In the genomic region with DNA sequence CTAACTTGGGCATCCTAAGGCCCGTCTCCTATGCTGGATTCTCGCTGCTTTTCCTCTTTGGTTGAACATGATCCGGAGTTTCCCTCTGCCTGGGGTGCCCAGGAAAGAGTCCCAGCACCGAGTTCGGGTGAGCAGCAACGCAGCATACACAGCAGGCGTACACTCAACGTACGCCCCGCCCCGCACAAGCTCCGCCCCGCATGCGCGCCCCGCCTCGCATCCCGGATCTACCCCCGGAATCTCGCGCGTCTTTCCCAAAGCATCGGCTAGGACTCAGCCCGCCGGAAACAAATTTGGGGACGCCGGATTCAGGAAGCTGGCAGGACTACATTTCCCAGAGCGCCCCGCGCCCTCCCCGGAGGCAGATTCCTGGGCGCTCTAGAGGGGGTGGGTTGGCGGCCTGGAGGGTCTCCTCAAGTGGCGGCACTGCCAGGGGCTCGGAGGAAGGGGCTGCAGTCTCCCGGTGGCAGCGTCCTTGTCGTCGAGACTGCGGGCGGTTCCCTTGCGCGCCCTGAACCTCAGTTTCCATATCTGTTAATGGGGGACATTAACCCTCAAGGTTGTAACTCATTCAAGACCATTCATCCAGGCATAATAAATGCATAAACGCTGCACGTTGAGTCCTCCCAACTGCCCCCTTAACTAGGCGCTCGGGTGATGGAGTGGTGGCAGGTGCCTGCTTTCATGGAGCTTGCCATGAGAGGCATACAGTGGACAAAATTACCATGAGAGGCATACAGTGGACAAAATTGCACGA, we compare ENCODE assay signal across 8 cellular contexts. TPM values are rescaled to one million over a fixed set of nuclear protein-coding genes. Genes with fewer than 3 reads are reported as not detected.
DNase-seq lines count a peak whose midpoint lies in the region; ATAC-seq, FAIRE-seq and TF ChIP-seq lines count a peak whose summit lies in the region.

No MANE protein-coding gene starts in this region.

- H3K27ac ChIP-seq in endothelial cell of umbilical vein (ENCODE audit: insufficient read depth, low read depth, low read length), result peak overlapping the region; percentile 33

- DNase-seq in CMK (ENCODE audit: low read depth) (peak; percentile 71), HT-29 (ENCODE audit: low spot score) (peak; percentile 93), NT2/D1 (ENCODE audit: low read depth, low spot score) (peak; percentile 97), endothelial cell of umbilical vein (ENCODE audit: low read depth, low spot score) (peak; percentile 95), mesothelial cell of epicardium (ENCODE audit: low spot score in 2 of 2, unreplicated experiment in 2 of 2) (peak; percentile 92 to 98)
- peak; percentile 94 for DNase-seq in activated CD8-positive, alpha-beta memory T cell treated with anti-CD3 and anti-CD28 coated beads, Interleukin-2, amount 50 U/mL, for 48 hours
- peak; percentile 67 for DNase-seq in stimulated activated CD8-positive, alpha-beta memory T cell treated with anti-CD3 and anti-CD28 coated beads, Interleukin-15, amount 100 ng/mL, for 24 hours (ENCODE audit: low read depth)

- H3K4me1 ChIP-seq in NT2/D1 (ENCODE audit: insufficient read depth, insufficient read length), result peaks cover 13% of the 10 kb centered on the region
- H3K4me1 ChIP-seq in endothelial cell of umbilical vein (ENCODE audit: control insufficient read depth, extremely low read depth, insufficient read depth, low read length), result peaks cover 15% of the 10 kb centered on the region

- H3K4me3 ChIP-seq in NT2/D1 (ENCODE audit: insufficient read length, low read depth), result peak overlapping the region; percentile 94
- H3K4me3 ChIP-seq in endothelial cell of umbilical vein (replicated peaks in 1 of 3; ENCODE audit: insufficient read depth in 1 of 3, low read depth in 1 of 3, low read length in 3 of 3), result peak overlapping the region; percentile 21 to 68 (median 51)

- peaks cover 12% of the 10 kb centered on the region for H3K79me2 ChIP-seq in endothelial cell of umbilical vein (ENCODE audit: control insufficient read depth, insufficient read depth, low read length)

- no peaks in the 10 kb centered on the region for H3K27me3 ChIP-seq in NT2/D1 (ENCODE audit: insufficient read depth, insufficient read length)
- no peaks in the 10 kb centered on the region for H3K27me3 ChIP-seq in endothelial cell of umbilical vein (ENCODE audit: control insufficient read depth in 2 of 2, insufficient read depth in 2 of 2, low read length in 2 of 2)

- intact Hi-C loops in endothelial cell of umbilical vein (cut with micrococcal nuclease), result loop anchor here (1.0 kb wide), 1 partner anchor 34 kb away; a partner anchor contains a TSS

- H3K27me3 Mint-ChIP-seq in mesothelial cell of epicardium (ENCODE audit: low read depth), result no peaks in the 10 kb centered on the region

- FAIRE-seq in endothelial cell of umbilical vein (lab: Jason Lieb, UNC), result peak; percentile 98

- peak; percentile 79 for TF ChIP-seq POLR2A in endothelial cell of umbilical vein (IDR thresholded peaks at IDR 0.05; ENCODE audit: low read depth, low read length)

- peak overlapping the region; percentile 90 for H3K4me2 ChIP-seq in endothelial cell of umbilical vein (ENCODE audit: insufficient read depth, low read length)

- no TSS peak for BruUV-seq in endothelial cell of umbilical vein (replicated peaks; lab: Mats Ljungman, UMichigan)

- peak overlapping the region; percentile 83 for H2AFZ ChIP-seq in endothelial cell of umbilical vein (ENCODE audit: low read depth, low read length)

- H3K27ac Mint-ChIP-seq in mesothelial cell of epicardium, result peak overlapping the region; percentile 97

- no peaks in the 10 kb centered on the region for H3K9me3 ChIP-seq in NT2/D1 (ENCODE audit: insufficient read depth, low read length)
- no peaks in the 10 kb centered on the region for H3K9me3 ChIP-seq in endothelial cell of umbilical vein (replicated peaks; ENCODE audit: control insufficient read depth, insufficient read depth, low read length)

- TF ChIP-seq CTCF in endothelial cell of umbilical vein (IDR thresholded peaks at IDR 0.05; ENCODE audit: extremely low read depth in 1 of 2, insufficient read depth in 1 of 2, low read depth in 1 of 2, low read length in 2 of 2), result no peak
- no peak for TF ChIP-seq CTCF in mesothelial cell of epicardium (IDR thresholded peaks at IDR 0.05; ENCODE audit: unreplicated experiment)

- dilution Hi-C loops in endothelial cell of umbilical vein (cut with MboI; ENCODE audit: extremely low pct_ligation_motif_present, low sequenced_read_pairs), result no loop called here

- CTCF ChIA-PET in endothelial cell of umbilical vein (lab: Charles Lee), result interaction anchor here (0.6 to 1.4 kb wide), 4 partner anchors 17 to 189 kb away, joined by 3 to 6 read pairs (median 3); a partner anchor contains a TSS

- peak overlapping the region; percentile 79 for H3K4me3 Mint-ChIP-seq in mesothelial cell of epicardium

- peak; percentile 58 for ATAC-seq in GM19463 (IDR thresholded peaks at IDR 0.05; ENCODE audit: unreplicated experiment)

- peaks cover 21% of the 10 kb centered on the region for H3K36me3 ChIP-seq in NT2/D1 (ENCODE audit: insufficient read depth, insufficient read length, low read length)
- H3K36me3 ChIP-seq in endothelial cell of umbilical vein (ENCODE audit: control insufficient read depth in 2 of 2, extremely low read depth in 1 of 2, insufficient read depth in 2 of 2, low read length in 2 of 2), result peaks cover 0 to 10% of the 10 kb centered on the region in 2 experiments

- H3K36me3 Mint-ChIP-seq in mesothelial cell of epicardium, result no peaks in the 10 kb centered on the region

- H4K20me1 ChIP-seq in endothelial cell of umbilical vein (replicated peaks; ENCODE audit: control insufficient read depth, extremely low read depth, insufficient read depth, low read length), result no peaks in the 10 kb centered on the region

- POLR2A ChIA-PET in endothelial cell of umbilical vein (lab: Charles Lee), result interaction anchor here (0.6 to 1.0 kb wide), 3 partner anchors 10 to 34 kb away, joined by 3 read pairs; a partner anchor contains a TSS

- no peaks in the 10 kb centered on the region for H3K9me3 Mint-ChIP-seq in mesothelial cell of epicardium

- peaks cover 15% of the 10 kb centered on the region for H3K4me1 Mint-ChIP-seq in mesothelial cell of epicardium

- no peaks in the 10 kb centered on the region for H3K9me1 ChIP-seq in endothelial cell of umbilical vein (replicated peaks; ENCODE audit: control insufficient read depth, extremely low read depth, insufficient read depth, low read length)

- H3K9ac ChIP-seq in NT2/D1 (ENCODE audit: insufficient read length, low read depth) (peak overlapping the region; percentile 85), endothelial cell of umbilical vein (replicated peaks; ENCODE audit: extremely low read depth, insufficient read depth, low read length) (peak overlapping the region; percentile 53)

RNA-seq across cellular contexts. Expression of a gene that starts 1.8 kb away (rescaled TPM):
- 17.7 and 30.4 TPM in 2 replicates for total RNA-seq in HT-29 (2014; rRNA removed; shearing (Covaris generic))
- total RNA-seq in endothelial cell of umbilical vein, result 12.2 and 13.5 TPM in 2 replicates
- polyA plus RNA-seq in endothelial cell of umbilical vein, result 8.6 and 12.8 TPM in 2 replicates
- polyA plus RNA-seq in endothelial cell of umbilical vein (2011; cell fraction: cytosol; rRNA removed), result 5.2 and 6.2 TPM in 2 replicates
- polyA plus RNA-seq in endothelial cell of umbilical vein (2011; cell fraction: nucleus; rRNA removed), result 13.1 and 14.2 TPM in 2 replicates
- 4.7 and 5.1 TPM in 2 replicates for polyA plus RNA-seq in endothelial cell of umbilical vein (2012)
- polyA minus RNA-seq in endothelial cell of umbilical vein, result 6.4 and 10.3 TPM in 2 replicates
- polyA minus RNA-seq in endothelial cell of umbilical vein (2011; cell fraction: cytosol; rRNA and poly(A)+ RNA removed), result 6.5 TPM
- 5.6 and 7.4 TPM in 2 replicates for polyA minus RNA-seq in endothelial cell of umbilical vein (2011; cell fraction: nucleus; rRNA and poly(A)+ RNA removed)
- 25.3 to 29.8 TPM (median 25.4 TPM) in 3 replicates for total RNA-seq in mesothelial cell of epicardium

RNA-seq across cellular contexts. Expression of a gene that starts 19.4 kb away (rescaled TPM):
- total RNA-seq in HT-29 (2014; rRNA removed; shearing (Covaris generic)), result 0.76 TPM in 1 of 2 replicates, not detected in the other
- not detected in 2 replicates for total RNA-seq in endothelial cell of umbilical vein
- polyA plus RNA-seq in endothelial cell of umbilical vein, result not detected in 2 replicates
- polyA plus RNA-seq in endothelial cell of umbilical vein (2011; cell fraction: cytosol; rRNA removed), result not detected in 2 replicates
- polyA plus RNA-seq in endothelial cell of umbilical vein (2011; cell fraction: nucleus; rRNA removed), result 0.45 TPM in 1 of 2 replicates, not detected in the other
- polyA plus RNA-seq in endothelial cell of umbilical vein (2012), result not detected in 2 replicates
- polyA minus RNA-seq in endothelial cell of umbilical vein, result not detected in 2 replicates
- polyA minus RNA-seq in endothelial cell of umbilical vein (2011; cell fraction: cytosol; rRNA and poly(A)+ RNA removed), result not detected
- polyA minus RNA-seq in endothelial cell of umbilical vein (2011; cell fraction: nucleus; rRNA and poly(A)+ RNA removed), result not detected in 2 replicates
- total RNA-seq in mesothelial cell of epicardium, result 0.42 to 1.3 TPM (median 0.44 TPM) in 3 replicates

RNA-seq across cellular contexts. Expression of a gene that starts 26.4 kb away (rescaled TPM):
- total RNA-seq in HT-29 (2014; rRNA removed; shearing (Covaris generic)), result 282 and 291 TPM in 2 replicates
- total RNA-seq in endothelial cell of umbilical vein (not detected in 2 replicates), mesothelial cell of epicardium (not detected in 3 replicates)
- not detected in 2 replicates for polyA plus RNA-seq in endothelial cell of umbilical vein
- polyA plus RNA-seq in endothelial cell of umbilical vein (2011; cell fraction: cytosol; rRNA removed), result not detected in 2 replicates
- not detected in 2 replicates for polyA plus RNA-seq in endothelial cell of umbilical vein (2011; cell fraction: nucleus; rRNA removed)
- polyA plus RNA-seq in endothelial cell of umbilical vein (2012), result not detected in 2 replicates
- not detected in 2 replicates for polyA minus RNA-seq in endothelial cell of umbilical vein
- polyA minus RNA-seq in endothelial cell of umbilical vein (2011; cell fraction: cytosol; rRNA and poly(A)+ RNA removed), result not detected
- not detected in 2 replicates for polyA minus RNA-seq in endothelial cell of umbilical vein (2011; cell fraction: nucleus; rRNA and poly(A)+ RNA removed)

RNA-seq across cellular contexts. Expression of a gene that starts 33.7 kb away (rescaled TPM):
- total RNA-seq in HT-29 (2014; rRNA removed; shearing (Covaris generic)), result 66.0 and 85.8 TPM in 2 replicates
- 12.0 and 14.7 TPM in 2 replicates for total RNA-seq in endothelial cell of umbilical vein
- 36.9 TPM in 2 replicates for polyA plus RNA-seq in endothelial cell of umbilical vein
- polyA plus RNA-seq in endothelial cell of umbilical vein (2011; cell fraction: cytosol; rRNA removed), result 15.9 and 20.8 TPM in 2 replicates
- polyA plus RNA-seq in endothelial cell of umbilical vein (2011; cell fraction: nucleus; rRNA removed), result 39.4 and 43.2 TPM in 2 replicates
- polyA plus RNA-seq in endothelial cell of umbilical vein (2012), result 16.1 and 22.8 TPM in 2 replicates
- 10.4 and 10.7 TPM in 2 replicates for polyA minus RNA-seq in endothelial cell of umbilical vein
- 7.4 TPM for polyA minus RNA-seq in endothelial cell of umbilical vein (2011; cell fraction: cytosol; rRNA and poly(A)+ RNA removed)
- 3.6 and 12.3 TPM in 2 replicates for polyA minus RNA-seq in endothelial cell of umbilical vein (2011; cell fraction: nucleus; rRNA and poly(A)+ RNA removed)
- 53.9 to 61.8 TPM (median 55.4 TPM) in 3 replicates for total RNA-seq in mesothelial cell of epicardium

RNA-seq across cellular contexts. Expression of a gene that starts 34.4 kb away (rescaled TPM):
- 2.5 and 5.8 TPM in 2 replicates for total RNA-seq in HT-29 (2014; rRNA removed; shearing (Covaris generic))
- 1.0 TPM in 1 of 2 replicates, not detected in the other for total RNA-seq in endothelial cell of umbilical vein
- polyA plus RNA-seq in endothelial cell of umbilical vein, result 0.49 and 0.58 TPM in 2 replicates
- polyA plus RNA-seq in endothelial cell of umbilical vein (2011; cell fraction: cytosol; rRNA removed), result 0.49 and 0.61 TPM in 2 replicates
- polyA plus RNA-seq in endothelial cell of umbilical vein (2011; cell fraction: nucleus; rRNA removed), result 0.07 and 0.17 TPM in 2 replicates
- 0.30 and 0.52 TPM in 2 replicates for polyA plus RNA-seq in endothelial cell of umbilical vein (2012)
- 0.24 and 1.00 TPM in 2 replicates for polyA minus RNA-seq in endothelial cell of umbilical vein
- not detected for polyA minus RNA-seq in endothelial cell of umbilical vein (2011; cell fraction: cytosol; rRNA and poly(A)+ RNA removed)
- not detected in 2 replicates for polyA minus RNA-seq in endothelial cell of umbilical vein (2011; cell fraction: nucleus; rRNA and poly(A)+ RNA removed)
- total RNA-seq in mesothelial cell of epicardium, result 0.45 to 0.84 TPM (median 0.49 TPM) in 3 replicates

Comparison
In these comparisons a context has a peak if more than half of its experiments do, and no peak if none do; other contexts are left out.
1. Peak in every context shown above with its lines: DNase-seq, ATAC-seq, H3K4me3 ChIP-seq and H3K27ac ChIP-seq.
2. RNA of a gene that starts 26.4 kb away (total RNA-seq): 282 to 291 TPM in HT-29; not detected in endothelial cell of umbilical vein and not detected in mesothelial cell of epicardium; every median in the first group is over 100 times any median in the second.